10 cellular contexts compared by ENCODE assay signal in genomic region chr7:2208712-2209111, GRCh38.
"Had no signal": no experiment of that assay in that cellular context is flagged by ENCODE, and none has a peak within 500 bp of the region (broad histone marks: within the 10 kb centered on the region; RNA-seq: fewer than 3 reads in every experiment).

No MANE protein-coding gene starts in this region.

- H3K4me3 ChIP-seq: cardiac muscle cell, esophagus squamous epithelium, smooth muscle cell, suprapubic skin had no signal

- H3K9me3 Mint-ChIP-seq: activated CD4-positive, alpha-beta memory T cell treated with anti-CD3 and anti-CD28 coated beads, Interleukin-2, amount 10 ng/mL, durations not matched to agents 7 days and 5 days; activated naive CD8-positive, alpha-beta T cell treated with anti-CD3 and anti-CD28 coated beads, Interleukin-2, amount 50 U/mL, for 24 hours; activated T-cell treated with anti-CD3 and anti-CD28 coated beads, Interleukin-2, amount 50 U/mL, for 72 hours; type B pancreatic cell had no signal

- H3K27ac ChIP-seq: cardiac muscle cell, esophagus squamous epithelium, foreskin keratinocyte, neutrophil, suprapubic skin had no signal

- H3K4me3 Mint-ChIP-seq: activated CD4-positive, alpha-beta memory T cell treated with anti-CD3 and anti-CD28 coated beads, Interleukin-2, amount 10 ng/mL, durations not matched to agents 7 days and 5 days; activated naive CD8-positive, alpha-beta T cell treated with anti-CD3 and anti-CD28 coated beads, Interleukin-2, amount 50 U/mL, for 24 hours; activated T-cell treated with anti-CD3 and anti-CD28 coated beads, Interleukin-2, amount 50 U/mL, for 72 hours; type B pancreatic cell had no signal

- DNase-seq: esophagus squamous epithelium, foreskin keratinocyte had no signal

- H3K27me3 ChIP-seq: cardiac muscle cell, esophagus squamous epithelium, foreskin keratinocyte, neutrophil, suprapubic skin had no signal

- H3K27ac Mint-ChIP-seq: activated CD4-positive, alpha-beta memory T cell treated with anti-CD3 and anti-CD28 coated beads, Interleukin-2, amount 10 ng/mL, durations not matched to agents 7 days and 5 days; activated naive CD8-positive, alpha-beta T cell treated with anti-CD3 and anti-CD28 coated beads, Interleukin-2, amount 50 U/mL, for 24 hours; activated T-cell treated with anti-CD3 and anti-CD28 coated beads, Interleukin-2, amount 50 U/mL, for 72 hours; type B pancreatic cell had no signal

- H3K9me3 ChIP-seq: esophagus squamous epithelium, neutrophil, suprapubic skin had no signal

- H3K4me1 ChIP-seq: esophagus squamous epithelium, foreskin keratinocyte, suprapubic skin had no signal

- H3K27me3 Mint-ChIP-seq: activated CD4-positive, alpha-beta memory T cell treated with anti-CD3 and anti-CD28 coated beads, Interleukin-2, amount 10 ng/mL, durations not matched to agents 7 days and 5 days; activated naive CD8-positive, alpha-beta T cell treated with anti-CD3 and anti-CD28 coated beads, Interleukin-2, amount 50 U/mL, for 24 hours; type B pancreatic cell had no signal
